8 cellular contexts compared by ENCODE assay signal in the genomic region with DNA sequence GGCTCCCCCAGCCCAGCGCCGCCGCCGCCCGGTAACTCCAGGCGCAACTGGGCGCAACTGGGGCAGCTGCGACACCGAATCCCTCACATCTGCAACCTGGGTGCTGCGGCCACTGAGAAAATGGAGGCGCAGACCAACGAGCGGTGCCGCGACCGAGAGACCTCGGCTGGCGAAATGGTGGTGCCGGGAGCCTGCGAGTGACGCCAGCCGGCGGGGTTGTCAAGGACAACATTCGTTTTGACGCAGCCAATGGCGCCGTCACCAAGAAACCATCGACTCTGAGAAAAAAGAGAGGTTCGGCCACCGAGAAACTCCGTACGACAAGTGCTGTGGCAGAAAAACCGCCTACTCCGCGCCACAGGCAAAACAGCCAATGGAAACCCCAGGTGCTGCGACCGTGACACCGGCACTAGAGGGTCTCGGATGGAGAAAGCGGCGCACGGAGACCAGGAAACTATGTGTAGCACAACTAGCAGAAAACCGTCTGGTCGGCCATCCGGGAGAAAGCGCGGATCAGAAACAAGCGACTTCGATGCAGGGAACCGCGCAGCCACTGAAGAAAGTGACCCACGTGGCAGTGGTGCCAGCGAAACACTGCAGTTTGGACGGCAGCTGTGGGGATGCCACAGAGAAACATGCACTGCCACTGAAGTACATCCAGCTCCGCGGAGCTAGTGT.
A peak's percentile ranks its signal among the peaks of the same experiment; 100 is the strongest.
DNase-seq lines count a peak whose midpoint lies in the region; ATAC-seq lines count a peak whose summit lies in the region.

No MANE protein-coding gene starts in this region.

- H3K36me3 ChIP-seq in subcutaneous abdominal adipose tissue (ENCODE audit: control insufficient read depth in 5 of 5, insufficient read depth in 5 of 5, low read length in 5 of 5) = no peaks in the 10 kb centered on the region

- H3K9me3 Mint-ChIP-seq in activated CD4-positive, alpha-beta T cell treated with anti-CD3 and anti-CD28 coated beads for 36 hours (ENCODE audit: low read depth) = peaks cover 4% of the 10 kb centered on the region
- no peaks in the 10 kb centered on the region for H3K9me3 Mint-ChIP-seq in naive B cell

- peak overlapping the region; percentile 91 for H3K27ac Mint-ChIP-seq in activated CD4-positive, alpha-beta T cell treated with anti-CD3 and anti-CD28 coated beads for 36 hours
- H3K27ac Mint-ChIP-seq in naive B cell = peak overlapping the region; percentile 98 to 99 (median 99)

- H3K27ac ChIP-seq in cingulate gyrus (ENCODE audit: low read depth, low read length) (peak overlapping the region; percentile 60), subcutaneous abdominal adipose tissue (ENCODE audit: low read depth, low read length) (peak overlapping the region; percentile 89)

- ATAC-seq in GM21529 (IDR thresholded peaks at IDR 0.05; ENCODE audit: unreplicated experiment) (peak; percentile 35), naive B cell (ENCODE audit: low read depth in 2 of 2) (peak; percentile 47 to 49)
- ATAC-seq in activated CD4-positive, alpha-beta T cell treated with anti-CD3 and anti-CD28 coated beads for 36 hours = peak; percentile 48

- H3K4me3 Mint-ChIP-seq in activated CD4-positive, alpha-beta T cell treated with anti-CD3 and anti-CD28 coated beads for 36 hours = peak overlapping the region; percentile 83
- H3K4me3 Mint-ChIP-seq in naive B cell = peak overlapping the region; percentile 95 to 99 (median 97)

- H3K27me3 ChIP-seq in subcutaneous abdominal adipose tissue (ENCODE audit: control insufficient read depth in 5 of 5, insufficient read depth in 4 of 5, low read length in 5 of 5) = peaks cover 0 to 24% (median 13%) of the 10 kb centered on the region in 5 donors

- peaks cover 1 to 44% (median 33%) of the 10 kb centered on the region in 5 donors for H3K4me1 ChIP-seq in subcutaneous abdominal adipose tissue (ENCODE audit: control insufficient read depth in 5 of 5, insufficient read depth in 5 of 5, low read length in 5 of 5)

- peaks cover 3 to 18% (median 14%) of the 10 kb centered on the region in 5 donors for H3K9me3 ChIP-seq in subcutaneous abdominal adipose tissue (ENCODE audit: control insufficient read depth in 5 of 5, low read length in 5 of 5)

- no peaks in the 10 kb centered on the region for H3K27me3 Mint-ChIP-seq in activated CD4-positive, alpha-beta T cell treated with anti-CD3 and anti-CD28 coated beads for 36 hours
- no peaks in the 10 kb centered on the region for H3K27me3 Mint-ChIP-seq in naive B cell

- H3K4me1 Mint-ChIP-seq in activated CD4-positive, alpha-beta T cell treated with anti-CD3 and anti-CD28 coated beads for 36 hours = peaks cover 17% of the 10 kb centered on the region
- H3K4me1 Mint-ChIP-seq in naive B cell = peaks cover 17 to 36% (median 28%) of the 10 kb centered on the region in 3 donors

- peak overlapping the region; percentile 53 to 91 (median 67) for H3K4me3 ChIP-seq in subcutaneous abdominal adipose tissue (ENCODE audit: low read depth in 1 of 5, low read length in 5 of 5)

- DNase-seq in DMS153 (lab: John Stamatoyannopoulos, UW) (peak; percentile 79), MV-4-11 (lab: John Stamatoyannopoulos, UW) (peak; percentile 49), naive B cell (peak; percentile 78), NCI-H1105 (lab: John Stamatoyannopoulos, UW) (no peak)
- DNase-seq in activated CD4-positive, alpha-beta T cell treated with anti-CD3 and anti-CD28 coated beads for 36 hours = peak; percentile 88

- peak overlapping the region in 4 of 5 donors; percentile 29 to 76 (median 73) for H3K9ac ChIP-seq in subcutaneous abdominal adipose tissue (ENCODE audit: low read length in 5 of 5)

- POLR2A ChIA-PET in activated CD4-positive, alpha-beta T cell treated with anti-CD3 and anti-CD28 coated beads for 36 hours (lab: Charles Lee) = interaction anchor here (2.0 kb wide), 1 partner anchor 41 kb away, joined by 16 read pairs; no protein-coding TSS in a partner anchor

- intact Hi-C loops in activated CD4-positive, alpha-beta T cell treated with anti-CD3 and anti-CD28 coated beads for 36 hours (cut with DNase I, micrococcal nuclease) = loop anchor here (1.0 to 5.0 kb wide), 15 partner anchors 42 to 1926 kb away; a partner anchor contains a TSS

- H3K36me3 Mint-ChIP-seq in activated CD4-positive, alpha-beta T cell treated with anti-CD3 and anti-CD28 coated beads for 36 hours (ENCODE audit: low read depth) = peaks cover 5% of the 10 kb centered on the region
- no peaks in the 10 kb centered on the region for H3K36me3 Mint-ChIP-seq in naive B cell

- CTCF ChIA-PET in activated CD4-positive, alpha-beta T cell treated with anti-CD3 and anti-CD28 coated beads for 36 hours (lab: Charles Lee) = interaction anchor here (0.5 to 5.4 kb wide), 12 partner anchors 20 to 170 kb away, joined by 3 to 44 read pairs (median 6); no protein-coding TSS in a partner anchor
